8 cellular contexts compared by ENCODE assay signal in genomic region chr1:108746382-108747127, GRCh38. TPM values are rescaled to one million over a fixed set of nuclear protein-coding genes. Genes with fewer than 3 reads are reported as not detected.
DNase-seq lines count a peak whose midpoint lies in the region; ATAC-seq, FAIRE-seq and TF ChIP-seq lines count a peak whose summit lies in the region.

A gene with protein sequence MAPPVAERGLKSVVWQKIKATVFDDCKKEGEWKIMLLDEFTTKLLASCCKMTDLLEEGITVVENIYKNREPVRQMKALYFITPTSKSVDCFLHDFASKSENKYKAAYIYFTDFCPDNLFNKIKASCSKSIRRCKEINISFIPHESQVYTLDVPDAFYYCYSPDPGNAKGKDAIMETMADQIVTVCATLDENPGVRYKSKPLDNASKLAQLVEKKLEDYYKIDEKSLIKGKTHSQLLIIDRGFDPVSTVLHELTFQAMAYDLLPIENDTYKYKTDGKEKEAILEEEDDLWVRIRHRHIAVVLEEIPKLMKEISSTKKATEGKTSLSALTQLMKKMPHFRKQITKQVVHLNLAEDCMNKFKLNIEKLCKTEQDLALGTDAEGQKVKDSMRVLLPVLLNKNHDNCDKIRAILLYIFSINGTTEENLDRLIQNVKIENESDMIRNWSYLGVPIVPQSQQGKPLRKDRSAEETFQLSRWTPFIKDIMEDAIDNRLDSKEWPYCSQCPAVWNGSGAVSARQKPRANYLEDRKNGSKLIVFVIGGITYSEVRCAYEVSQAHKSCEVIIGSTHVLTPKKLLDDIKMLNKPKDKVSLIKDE (plus strand): TSS chr1:108746674. CDS start chr1:108746738, 64 bp downstream.

- 0 to 1% (median 0%) methylated on average over 54 to 71 of the region's 71 CpGs for WGBS in psoas muscle, 3 donors

- peaks cover 9% of the 10 kb centered on the region for H3K36me3 ChIP-seq in left ventricle myocardium inferior
- H3K36me3 ChIP-seq in psoas muscle (ENCODE audit: insufficient read depth in 1 of 2, low read depth in 1 of 2), result peaks cover 0 to 10% of the 10 kb centered on the region in 2 donors
- no peaks in the 10 kb centered on the region for H3K36me3 ChIP-seq in uterus

- H3K27ac Mint-ChIP-seq in T-helper 1 cell treated with Interleukin-12 subunit alpha and Interleukin-12 subunit beta and Interleukin-4 antibody, amounts not matched to agents 30 μg/mL and 1 μg/mL, for 36 hours, result peak within 1 kb of the TSS; percentile 100

- H3K4me1 ChIP-seq in left ventricle myocardium inferior, result peaks cover 41% of the 10 kb centered on the region
- peaks cover 4% of the 10 kb centered on the region for H3K4me1 ChIP-seq in psoas muscle
- H3K4me1 ChIP-seq in uterus, result peaks cover 3 to 10% of the 10 kb centered on the region in 2 donors

- intact Hi-C loops in left ventricle myocardium inferior (cut with micrococcal nuclease) (no loop called here), psoas muscle (cut with DNase I) (loop anchor here in 1 of 2 donors (5.0 kb wide), 1 partner anchor 54 kb away; the partner anchor contains the start of gene PRPF38B), uterus (cut with DNase I; ENCODE audit: low total_unique reads) (loop anchor here (10.0 kb wide), 1 partner anchor 68 kb away; no protein-coding TSS in a partner anchor)

- ATAC-seq in HG02870 (IDR thresholded peaks at IDR 0.05; ENCODE audit: unreplicated experiment) (peak; percentile 87), psoas muscle (peak; percentile 96 to 97 (median 97))

- peaks cover 25% of the 10 kb centered on the region for H3K4me1 Mint-ChIP-seq in T-helper 1 cell treated with Interleukin-12 subunit alpha and Interleukin-12 subunit beta and Interleukin-4 antibody, amounts not matched to agents 30 μg/mL and 1 μg/mL, for 36 hours (ENCODE audit: low read depth)

- H3K27ac ChIP-seq in left ventricle myocardium inferior (replicated peaks), result peak within 1 kb of the TSS; percentile 98
- H3K27ac ChIP-seq in psoas muscle, result peak within 1 kb of the TSS; percentile 96
- peak within 1 kb of the TSS; percentile 97 for H3K27ac ChIP-seq in uterus

- TF ChIP-seq POLR2A in GM12892 (IDR thresholded peaks at IDR 0.05; ENCODE audit: low read depth, low read length), result peak; percentile 97
- peak; percentile 98 to 99 for TF ChIP-seq POLR2A in uterus (IDR thresholded peaks at IDR 0.05)

- peaks cover 18% of the 10 kb centered on the region for H3K36me3 Mint-ChIP-seq in T-helper 1 cell treated with Interleukin-12 subunit alpha and Interleukin-12 subunit beta and Interleukin-4 antibody, amounts not matched to agents 30 μg/mL and 1 μg/mL, for 36 hours (ENCODE audit: low read depth)

- H3K27me3 ChIP-seq in left ventricle myocardium inferior (ENCODE audit: low read depth), result no peaks in the 10 kb centered on the region
- no peaks in the 10 kb centered on the region for H3K27me3 ChIP-seq in psoas muscle (ENCODE audit: insufficient read depth in 3 of 3, low read length in 2 of 3)
- no peaks in the 10 kb centered on the region for H3K27me3 ChIP-seq in uterus

- peak within 1 kb of the TSS; percentile 98 for H3K4me3 Mint-ChIP-seq in T-helper 1 cell treated with Interleukin-12 subunit alpha and Interleukin-12 subunit beta and Interleukin-4 antibody, amounts not matched to agents 30 μg/mL and 1 μg/mL, for 36 hours

- no peaks in the 10 kb centered on the region for H3K9me3 Mint-ChIP-seq in T-helper 1 cell treated with Interleukin-12 subunit alpha and Interleukin-12 subunit beta and Interleukin-4 antibody, amounts not matched to agents 30 μg/mL and 1 μg/mL, for 36 hours

- no peaks in the 10 kb centered on the region for H3K27me3 Mint-ChIP-seq in T-helper 1 cell treated with Interleukin-12 subunit alpha and Interleukin-12 subunit beta and Interleukin-4 antibody, amounts not matched to agents 30 μg/mL and 1 μg/mL, for 36 hours (ENCODE audit: low read depth)

- H3K4me3 ChIP-seq in left ventricle myocardium inferior (peak within 1 kb of the TSS; percentile 90), psoas muscle (peak within 1 kb of the TSS; percentile 86), uterus (peak within 1 kb of the TSS; percentile 75 to 84)

- no peaks in the 10 kb centered on the region for H3K9me3 ChIP-seq in left ventricle myocardium inferior (replicated peaks)
- H3K9me3 ChIP-seq in psoas muscle, result no peaks in the 10 kb centered on the region
- H3K9me3 ChIP-seq in uterus, result no peaks in the 10 kb centered on the region

- peak; percentile 82 for DNase-seq in GM12892 (ENCODE audit: insufficient read length)
- DNase-seq in NCI-H146 treated with DMSO at 0.1 percent for 48 hours (lab: John Stamatoyannopoulos, UW; ENCODE audit: unreplicated experiment), result peak; percentile 87
- DNase-seq in amygdala (lab: John Stamatoyannopoulos, UW), result peak; percentile 84 to 99 (median 96)
- peak; percentile 98 for DNase-seq in left ventricle myocardium inferior
- peak; percentile 99 to 100 for DNase-seq in psoas muscle
- DNase-seq in uterus, result peak; percentile 98 to 99

- TF ChIP-seq CTCF in left ventricle myocardium inferior (IDR thresholded peaks at IDR 0.05; ENCODE audit: borderline replicate concordance) (peak; percentile 97), psoas muscle (IDR thresholded peaks at IDR 0.05) (peak; percentile 91), uterus (IDR thresholded peaks at IDR 0.05) (peak; percentile 92 to 98 (median 94))

- peak; percentile 100 for FAIRE-seq in GM12892 (lab: Jason Lieb, UNC)

RNA-seq across cellular contexts. Expression of the gene that starts here (rescaled TPM):
- polyA plus RNA-seq in GM12892 (2012; ENCODE audit: missing spikeins), result 30.0 TPM
- total RNA-seq in left ventricle myocardium inferior (26.8 TPM), psoas muscle (10 to 100 TPM; 13.6 to 22.3 (median 17.7) TPM), uterus (100 to 1,000 TPM in 1 of 4 donors, 10 to 100 TPM in 3; 29.5 to 166 (median 64.1) TPM)
- 10 to 100 TPM; 12.7 to 21.1 (median 16.5) TPM for polyA plus RNA-seq in psoas muscle

Comparison
In these comparisons a context has a peak if more than half of its experiments do, and no peak if none do; other contexts are left out.
1. Peak in every context shown above with its lines: DNase-seq, ATAC-seq, H3K4me3 ChIP-seq and H3K27ac ChIP-seq.